Comparison of ENCODE assay signal across 8 cellular contexts in genomic region chr10:92688573-92688926, GRCh38. TPM values are rescaled to one million over a fixed set of nuclear protein-coding genes. Genes with fewer than 3 reads are reported as not detected.
A peak's percentile ranks its signal among the peaks of the same experiment; 100 is the strongest.
DNase-seq lines count a peak whose midpoint lies in the region; ATAC-seq and TF ChIP-seq lines count a peak whose summit lies in the region.

No MANE protein-coding gene starts in this region.

- no peak for TF ChIP-seq POLR2A in HCT116 (IDR thresholded peaks at IDR 0.05; ENCODE audit: borderline replicate concordance, extremely low read depth, insufficient read depth, insufficient read length)

- no peak for TF ChIP-seq CTCF in HCT116 (IDR thresholded peaks at IDR 0.05 in 2 of 3, conservative IDR thresholded peaks at IDR 0.05 in 1 of 3; ENCODE audit: borderline replicate concordance in 1 of 3, insufficient read depth in 1 of 3, low read depth in 2 of 3, low read length in 2 of 3)
- no peak for TF ChIP-seq CTCF in fibroblast of villous mesenchyme (IDR thresholded peaks at IDR 0.05; ENCODE audit: insufficient read depth, low read depth, low read length)

- POLR2A ChIA-PET in HCT116 (lab: Charles Lee) (no interaction called here), T-cell (lab: Charles Lee) (no interaction called here)

- peak overlapping the region; percentile 95 for H3K4me2 ChIP-seq in HCT116 (ENCODE audit: low read length)

- H3K4me3 ChIP-seq in HCT116 (replicated peaks in 1 of 2; ENCODE audit: low read depth in 1 of 2, low read length in 2 of 2) (no peak overlapping the region), fibroblast of villous mesenchyme (ENCODE audit: low read depth, low read length) (peak overlapping the region; percentile 67), skeletal muscle tissue (ENCODE audit: low read length in 3 of 3) (peak overlapping the region; percentile 59 to 67 (median 60))

- TF ChIP-seq RAD21 in HCT116 (IDR thresholded peaks at IDR 0.05; ENCODE audit: low read depth), result no peak

- H3K27ac ChIP-seq in HCT116 (ENCODE audit: low read depth, low read length), result no peak overlapping the region
- no peak overlapping the region for H3K27ac ChIP-seq in skeletal muscle tissue (ENCODE audit: low read depth, low read length)

- peaks cover 0 to 12% (median 2%) of the 10 kb centered on the region in 3 donors for H3K9me3 Mint-ChIP-seq in T-cell

- H3K4me1 ChIP-seq in HCT116 (ENCODE audit: control insufficient read depth in 1 of 2, insufficient read depth in 2 of 2, low read length in 2 of 2) (peaks cover 0 to 16% of the 10 kb centered on the region in 2 experiments; a peak in 3 of 4 replicates), skeletal muscle tissue (ENCODE audit: control insufficient read depth in 3 of 3, insufficient read depth in 3 of 3, low read length in 3 of 3) (peaks cover 0 to 8% (median 6%) of the 10 kb centered on the region in 3 donors)

- H3K9ac ChIP-seq in HCT116 (ENCODE audit: low read length), result no peak overlapping the region
- H3K9ac ChIP-seq in skeletal muscle tissue (ENCODE audit: low read depth in 1 of 3, low read length in 3 of 3), result no peak overlapping the region

- no TSS peak for BruUV-seq in HCT116 (replicated peaks; lab: Mats Ljungman, UMichigan)

- no peaks in the 10 kb centered on the region for H3K9me2 ChIP-seq in HCT116 (ENCODE audit: insufficient read depth)

- peaks cover 5% of the 10 kb centered on the region for H3K36me3 Mint-ChIP-seq in T-cell

- DNase-seq in HCT116 (ENCODE audit: low read depth, low spot score) (no peak), T-cell (no peak), fibroblast of villous mesenchyme (ENCODE audit: low read depth) (no peak), occipital lobe (lab: John Stamatoyannopoulos, UW) (no peak), NCI-H128 (lab: John Stamatoyannopoulos, UW; ENCODE audit: unreplicated experiment) (no peak), left lobe of liver (ENCODE audit: low spot score) (no peak)

- H3K9me3 ChIP-seq in HCT116 (ENCODE audit: control insufficient read depth in 1 of 2, insufficient read depth in 1 of 2, low read depth in 1 of 2, low read length in 2 of 2) (no peaks in the 10 kb centered on the region), skeletal muscle tissue (ENCODE audit: control insufficient read depth in 3 of 3, low read length in 3 of 3) (no peaks in the 10 kb centered on the region)

- no peak overlapping the region for H3K27ac Mint-ChIP-seq in T-cell

- no peak overlapping the region for H2AFZ ChIP-seq in HCT116 (ENCODE audit: low read depth, low read length, poor library complexity, severe bottlenecking)

- H4K20me1 ChIP-seq in HCT116 (ENCODE audit: insufficient read depth), result no peaks in the 10 kb centered on the region

- H3K36me3 ChIP-seq in HCT116 (ENCODE audit: control insufficient read depth in 1 of 2, insufficient read depth in 2 of 2, low read length in 2 of 2) (peaks cover 0 to 4% of the 10 kb centered on the region in 2 experiments; a peak in 1 of 4 replicates), skeletal muscle tissue (ENCODE audit: control insufficient read depth in 3 of 3, insufficient read depth in 3 of 3, low read length in 3 of 3) (no peaks in the 10 kb centered on the region)

- H3K4me1 Mint-ChIP-seq in T-cell, result peaks cover 27 to 31% (median 30%) of the 10 kb centered on the region in 3 donors

- RAD21 ChIA-PET in HCT116 (lab: Charles Lee; ENCODE audit: low non-redundant PET in 1 of 2, low total read pairs in 2 of 2, uncharacterized antibody in 2 of 2, unreplicated experiment in 2 of 2), result no interaction called here

- no peak for ATAC-seq in HCT116
- ATAC-seq in T-cell (replicated peaks in 1 of 4), result no peak
- ATAC-seq in HG02973 (IDR thresholded peaks at IDR 0.05; ENCODE audit: unreplicated experiment), result no peak
- no peak for ATAC-seq in left lobe of liver

- intact Hi-C loops in HCT116 (cut with micrococcal nuclease), result no loop called here

- peaks cover 50 to 58% of the 10 kb centered on the region in 2 donors for H3K27me3 Mint-ChIP-seq in T-cell

- H3K79me2 ChIP-seq in HCT116 (ENCODE audit: insufficient read depth, low read length), result peaks cover 12% of the 10 kb centered on the region; the same call in 1 of the 2 replicates

- peak overlapping the region; percentile 72 to 81 (median 74) for H3K4me3 Mint-ChIP-seq in T-cell

- CTCF ChIA-PET in HCT116 (lab: Charles Lee) (no interaction called here), T-cell (lab: Charles Lee) (no interaction called here)

- H3K27me3 ChIP-seq in HCT116 (ENCODE audit: insufficient read depth, low read length) (no peaks in the 10 kb centered on the region), skeletal muscle tissue (ENCODE audit: control insufficient read depth in 3 of 3, insufficient read depth in 3 of 3, low read length in 3 of 3) (peaks cover 28 to 38% (median 32%) of the 10 kb centered on the region in 3 donors)

TF ChIP-seq in HCT116, 20 proteins besides CTCF, POLR2A, EP300 and RAD21:
- no peak for TF ChIP-seq YY1 (IDR thresholded peaks at IDR 0.05; ENCODE audit: extremely low read depth, insufficient replicate concordance, low read depth, low read length)
- TF ChIP-seq, protein P1, sequence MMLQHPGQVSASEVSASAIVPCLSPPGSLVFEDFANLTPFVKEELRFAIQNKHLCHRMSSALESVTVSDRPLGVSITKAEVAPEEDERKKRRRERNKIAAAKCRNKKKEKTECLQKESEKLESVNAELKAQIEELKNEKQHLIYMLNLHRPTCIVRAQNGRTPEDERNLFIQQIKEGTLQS (IDR thresholded peaks at IDR 0.05), result no peak
TF ChIP-seq in HCT116: peak in this region for 0.

RNA-seq across cellular contexts. Expression of gene HHEX, which starts 1.2 kb away (rescaled TPM):
- total RNA-seq in HCT116 (2021; ENCODE audit: unreplicated experiment), result 11.0 TPM
- 2.9 and 4.9 TPM in 2 replicates for polyA plus RNA-seq in HCT116 (2012)
- total RNA-seq in T-cell, result 1 to 10 TPM; 1.3 to 5.8 (median 3.6) TPM
- total RNA-seq in fibroblast of villous mesenchyme, result 0.43 and 1.3 TPM in 2 replicates
- 3.1 TPM for total RNA-seq in skeletal muscle tissue
- total RNA-seq in occipital lobe, result 1.6 TPM
- total RNA-seq in left lobe of liver, result 47.4 TPM

Comparison
In these comparisons a context has a peak if more than half of its experiments do, and no peak if none do; other contexts are left out.
1. H3K4me3 ChIP-seq: peak in fibroblast of villous mesenchyme (single experiment) and skeletal muscle tissue (3 of 3); none in HCT116 (0 of 2).